20 cellular contexts compared by ENCODE assay signal in genomic region chr1:14957375-14957774, GRCh38.
"Had no signal": no experiment of that assay in that cellular context is flagged by ENCODE, and none has a peak within 500 bp of the region (broad histone marks: within the 10 kb centered on the region; RNA-seq: fewer than 3 reads in every experiment).

No MANE protein-coding gene starts in this region.

- H3K4me3 ChIP-seq: heart right ventricle, pancreas, tibial artery had no signal

- H3K36me3 ChIP-seq: pancreas had no signal

- H3K4me3 Mint-ChIP-seq: activated naive CD8-positive, alpha-beta T cell treated with anti-CD3 and anti-CD28 coated beads for 36 hours; memory B cell; stimulated activated naive CD8-positive, alpha-beta T cell treated with anti-CD3 and anti-CD28 coated beads, Interleukin-15, Interleukin-2, amounts not matched to agents 100 ng/mL and 50 ng/mL, for 24 hours had no signal

- H3K4me1 Mint-ChIP-seq: activated naive CD8-positive, alpha-beta T cell treated with anti-CD3 and anti-CD28 coated beads for 36 hours; memory B cell; naive B cell had no signal

- DNase-seq: activated CD4-positive, alpha-beta T cell treated with anti-CD3 and anti-CD28 coated beads for 4 hours; activated CD4-positive, alpha-beta T cell treated with anti-CD3 and anti-CD28 coated beads, Interleukin-2, amount 50 U/mL, for 48 hours; activated CD4-positive, CD25-positive, alpha-beta regulatory T cell; activated naive CD4-positive, alpha-beta T cell treated with Interleukin-2 at 50 U/mL for 16 hours; activated naive CD8-positive, alpha-beta T cell treated with anti-CD3 and anti-CD28 coated beads for 36 hours; activated T-cell treated with anti-CD3 and anti-CD28 coated beads, Interleukin-2, amount 50 U/mL, for 48 hours; heart right ventricle; islet precursor cell; left cardiac atrium; naive B cell; right cardiac atrium; stimulated activated CD4-positive, alpha-beta T cell treated with anti-CD3 and anti-CD28 coated beads, Interleukin-1b, Interleukin-23, amount 100 ng/mL, for 48 hours; tibial artery had no signal

- H3K27ac ChIP-seq: heart right ventricle, pancreas, tibial artery had no signal

- H3K9me3 ChIP-seq: pancreas had no signal

- FAIRE-seq: astrocyte, bronchial epithelial cell, endometrium, pancreas, TTC549 had no signal

- H3K27me3 ChIP-seq: heart right ventricle, pancreas, tibial artery had no signal

- H3K27me3 Mint-ChIP-seq: activated naive CD8-positive, alpha-beta T cell treated with anti-CD3 and anti-CD28 coated beads for 36 hours; naive B cell; stimulated activated naive CD8-positive, alpha-beta T cell treated with anti-CD3 and anti-CD28 coated beads, Interleukin-15, Interleukin-2, amounts not matched to agents 100 ng/mL and 50 ng/mL, for 24 hours had no signal

- ATAC-seq: heart right ventricle, left cardiac atrium, pancreas, right cardiac atrium had no signal

- H3K36me3 Mint-ChIP-seq: activated naive CD8-positive, alpha-beta T cell treated with anti-CD3 and anti-CD28 coated beads for 36 hours; memory B cell; naive B cell had no signal

- H3K27ac Mint-ChIP-seq: activated naive CD8-positive, alpha-beta T cell treated with anti-CD3 and anti-CD28 coated beads for 36 hours; memory B cell; naive B cell; stimulated activated naive CD8-positive, alpha-beta T cell treated with anti-CD3 and anti-CD28 coated beads, Interleukin-15, Interleukin-2, amounts not matched to agents 100 ng/mL and 50 ng/mL, for 24 hours had no signal

- H3K9me3 Mint-ChIP-seq: activated naive CD8-positive, alpha-beta T cell treated with anti-CD3 and anti-CD28 coated beads for 36 hours; stimulated activated naive CD8-positive, alpha-beta T cell treated with anti-CD3 and anti-CD28 coated beads, Interleukin-15, Interleukin-2, amounts not matched to agents 100 ng/mL and 50 ng/mL, for 24 hours had no signal
